ENCODE assay signal across 19 cellular contexts in genomic region chr10:65968871-65969270, GRCh38.
DNase-seq lines count a peak whose midpoint lies in the region; ATAC-seq and TF ChIP-seq lines count a peak whose summit lies in the region.
"Had no signal": no experiment of that assay in that cellular context is flagged by ENCODE, and none has a peak within 500 bp of the region (broad histone marks: within the 10 kb centered on the region; RNA-seq: fewer than 3 reads in every experiment).

No MANE protein-coding gene starts in this region.

- peak; percentile 25 for TF ChIP-seq CTCF in BE2C (IDR thresholded peaks at IDR 0.05; ENCODE audit: low read depth, low read length)
- TF ChIP-seq CTCF in GM12873 (IDR thresholded peaks at IDR 0.05; ENCODE audit: insufficient read depth, low read depth, low read length, missing control alignments) = peak; percentile 34
- peak; percentile 34 for TF ChIP-seq CTCF in MM.1S (IDR thresholded peaks at IDR 0.05; ENCODE audit: low read length)
- no peak for TF ChIP-seq CTCF in epithelial cell of esophagus (IDR thresholded peaks at IDR 0.05; ENCODE audit: insufficient read depth, low read depth, low read length, missing control alignments)
- TF ChIP-seq CTCF in stomach (IDR thresholded peaks at IDR 0.05) = no peak

- H3K9me2 ChIP-seq in MM.1S (replicated peaks; ENCODE audit: insufficient read depth, low read length) = no peaks in the 10 kb centered on the region

- H3K4me1 ChIP-seq in BE2C (no peaks in the 10 kb centered on the region), MM.1S (ENCODE audit: low read length) (no peaks in the 10 kb centered on the region), stomach (no peaks in the 10 kb centered on the region)
- H3K4me1 ChIP-seq: Caco-2, Peyer's patch, SJSA1 had no signal

- DNase-seq in BE2C = peak; percentile 3
- DNase-seq in MM.1S = peak; percentile 24
- DNase-seq in epithelial cell of esophagus (ENCODE audit: low read depth) = peak; percentile 4
- no peak for DNase-seq in HUDEP-2 (lab: John Stamatoyannopoulos, UW; ENCODE audit: unreplicated experiment in 76 of 76)
- DNase-seq in stomach = no peak
- DNase-seq: Caco-2; CD4-positive, alpha-beta memory T cell; GDM1; HCEC 1CT; KBM-7; NCI-H2029; NCI-H524 treated with DMSO at 0.1 percent for 48 hours; Peyer's patch; T-helper 9 cell had no signal

- H3K79me2 ChIP-seq in MM.1S (ENCODE audit: low read length) = no peaks in the 10 kb centered on the region

- H2AFZ ChIP-seq in MM.1S (ENCODE audit: low read length) = peak overlapping the region; percentile 33; the same call in 1 of the 2 replicates
- H2AFZ ChIP-seq: GM23338 had no signal

- WGBS in stomach, 5 donors = 86 to 95% (median 92%) methylated on average over 3 of the region's 3 CpGs

- ATAC-seq in GM18505 (IDR thresholded peaks at IDR 0.05; ENCODE audit: unreplicated experiment) = no peak
- ATAC-seq: GM23338 had no signal

- H3K4me3 ChIP-seq in BE2C (ENCODE audit: low read depth, low read length) (no peak overlapping the region), MM.1S (ENCODE audit: low read length) (no peak overlapping the region), epithelial cell of esophagus (ENCODE audit: low read length) (no peak overlapping the region), stomach (no peak overlapping the region)
- H3K4me3 ChIP-seq: GM23338, Peyer's patch, SJSA1 had no signal

- TF ChIP-seq POLR2A in GM18505 (IDR thresholded peaks at IDR 0.05; ENCODE audit: borderline replicate concordance, extremely low read depth, insufficient read depth, insufficient read length) (no peak), stomach (IDR thresholded peaks at IDR 0.05) (no peak)

- H3K36me3 ChIP-seq in BE2C (no peaks in the 10 kb centered on the region), MM.1S (replicated peaks; ENCODE audit: insufficient read depth, low read length) (no peaks in the 10 kb centered on the region), stomach (no peaks in the 10 kb centered on the region)
- H3K36me3 ChIP-seq: Peyer's patch, SJSA1 had no signal

- H3K27ac ChIP-seq in MM.1S (ENCODE audit: low read length) (no peak overlapping the region), stomach (no peak overlapping the region)
- H3K27ac ChIP-seq: HL-60, Peyer's patch, SJSA1 had no signal

- no peak for TF ChIP-seq EP300 in stomach (IDR thresholded peaks at IDR 0.05)

- no peaks in the 10 kb centered on the region for H4K20me1 ChIP-seq in MM.1S (ENCODE audit: insufficient read depth, low read length)

- H3K27me3 ChIP-seq in BE2C (no peaks in the 10 kb centered on the region), MM.1S (replicated peaks; ENCODE audit: insufficient read depth, low read length) (no peaks in the 10 kb centered on the region), stomach (no peaks in the 10 kb centered on the region)
- H3K27me3 ChIP-seq: Peyer's patch, SJSA1 had no signal

- no peak overlapping the region for H3K4me2 ChIP-seq in MM.1S (ENCODE audit: low read depth, low read length)
- H3K4me2 ChIP-seq: GM23338 had no signal

- H3K9ac ChIP-seq in MM.1S (ENCODE audit: low read length) = no peak overlapping the region

- intact Hi-C loops in stomach (cut with DNase I; ENCODE audit: low total_unique reads) = no loop called here

- no peaks in the 10 kb centered on the region for H3K9me3 ChIP-seq in BE2C
- no peaks in the 10 kb centered on the region for H3K9me3 ChIP-seq in MM.1S (replicated peaks; ENCODE audit: insufficient read depth, low read length)
- H3K9me3 ChIP-seq in stomach = peaks cover 0 to 8% (median 4%) of the 10 kb centered on the region in 4 donors
- H3K9me3 ChIP-seq: Caco-2, Peyer's patch had no signal

- H3F3A ChIP-seq in MM.1S (ENCODE audit: insufficient read depth, low read length) = no peaks in the 10 kb centered on the region

Comparison
In these comparisons a context has a peak if more than half of its experiments do, and no peak if none do; other contexts are left out.
1. DNase-seq: peak in BE2C (single experiment), MM.1S (single experiment) and epithelial cell of esophagus (single experiment); none in HUDEP-2 (0 of 76) and stomach (single experiment).
2. CTCF ChIP-seq: peak in BE2C (single experiment), GM12873 (single experiment) and MM.1S (single experiment); none in epithelial cell of esophagus (single experiment) and stomach (0 of 7).